ENCODE assay signal across 14 cellular contexts in genomic region chr6:69570126-69570525, GRCh38.
DNase-seq lines count a peak whose midpoint lies in the region; ATAC-seq and TF ChIP-seq lines count a peak whose summit lies in the region.
"Had no signal": no experiment of that assay in that cellular context is flagged by ENCODE, and none has a peak within 500 bp of the region (broad histone marks: within the 10 kb centered on the region; RNA-seq: fewer than 3 reads in every experiment).

No MANE protein-coding gene starts in this region.

- CTCF ChIA-PET in naive thymus-derived CD4-positive, alpha-beta T cell (lab: Charles Lee), result no interaction called here

- in situ Hi-C loops in GM23248 (cut with MboI), result no loop called here

- peaks cover 0 to 8% (median 0%) of the 10 kb centered on the region in 11 donors for H3K9me3 Mint-ChIP-seq in naive thymus-derived CD4-positive, alpha-beta T cell

- H3K9me2 ChIP-seq in GM23248 (ENCODE audit: insufficient read depth), result no peaks in the 10 kb centered on the region

- peaks cover 0 to 21% (median 10%) of the 10 kb centered on the region in 5 donors for H3K27me3 Mint-ChIP-seq in naive thymus-derived CD4-positive, alpha-beta T cell

- 25 to 40% methylated on average over 1 of the region's 1 CpG for WGBS in GM23248 (ENCODE audit: low coverage in 1 of 2, low lambda C conversion rate in 2 of 2, missing lambda C conversion rate in 2 of 2), 2 experiments

- TF ChIP-seq CTCF in fibroblast of pulmonary artery (IDR thresholded peaks at IDR 0.05; ENCODE audit: low read length, missing control alignments), result no peak

- no peaks in the 10 kb centered on the region for H3K27me3 ChIP-seq in GM23248 (replicated peaks; ENCODE audit: insufficient read depth)
- no peaks in the 10 kb centered on the region for H3K27me3 ChIP-seq in naive thymus-derived CD4-positive, alpha-beta T cell (ENCODE audit: control insufficient read depth in 2 of 2, insufficient read depth in 2 of 2, low read length in 2 of 2)
- H3K27me3 ChIP-seq: BLaER1 treated with 17β-estradiol and CSF1 and Interleukin-3, amounts not matched to agents 10 nM and 100 nM had no signal

- H3K36me3 ChIP-seq in GM23248 (ENCODE audit: low read depth), result no peaks in the 10 kb centered on the region
- no peaks in the 10 kb centered on the region for H3K36me3 ChIP-seq in naive thymus-derived CD4-positive, alpha-beta T cell (ENCODE audit: control insufficient read depth in 2 of 3, insufficient read depth in 3 of 3, low read length in 3 of 3)
- H3K36me3 ChIP-seq: BLaER1 treated with 17β-estradiol and CSF1 and Interleukin-3, amounts not matched to agents 10 nM and 100 nM had no signal

- no peak overlapping the region for H3K4me3 Mint-ChIP-seq in naive thymus-derived CD4-positive, alpha-beta T cell
- H3K4me3 Mint-ChIP-seq: CD4-positive, CD25-positive, alpha-beta regulatory T cell; GM23338; IgD-negative memory B cell had no signal

- no peaks in the 10 kb centered on the region for H3F3A ChIP-seq in GM23248 (ENCODE audit: insufficient read depth)

- no peaks in the 10 kb centered on the region for H3K36me3 Mint-ChIP-seq in naive thymus-derived CD4-positive, alpha-beta T cell
- H3K36me3 Mint-ChIP-seq: CD4-positive, CD25-positive, alpha-beta regulatory T cell; IgD-negative memory B cell had no signal

- no peak for ATAC-seq in HG02610 (IDR thresholded peaks at IDR 0.05; ENCODE audit: unreplicated experiment)
- no peak for ATAC-seq in naive thymus-derived CD4-positive, alpha-beta T cell
- ATAC-seq: A549, GM23338 had no signal

- no peak overlapping the region for H3K27ac Mint-ChIP-seq in naive thymus-derived CD4-positive, alpha-beta T cell
- H3K27ac Mint-ChIP-seq: CD4-positive, CD25-positive, alpha-beta regulatory T cell; IgD-negative memory B cell had no signal

- POLR2A ChIA-PET in naive thymus-derived CD4-positive, alpha-beta T cell (lab: Charles Lee), result no interaction called here

- no peaks in the 10 kb centered on the region for H4K20me1 ChIP-seq in GM23248 (ENCODE audit: insufficient read depth)
- H4K20me1 ChIP-seq: BLaER1 treated with 17β-estradiol and CSF1 and Interleukin-3, amounts not matched to agents 10 nM and 100 nM had no signal

- H3K79me2 ChIP-seq in GM23248 (ENCODE audit: insufficient read depth), result no peaks in the 10 kb centered on the region

- no peaks in the 10 kb centered on the region for H3K4me1 ChIP-seq in GM23248 (ENCODE audit: insufficient read depth)
- no peaks in the 10 kb centered on the region for H3K4me1 ChIP-seq in naive thymus-derived CD4-positive, alpha-beta T cell (ENCODE audit: control insufficient read depth in 2 of 2, insufficient read depth in 2 of 2, low read length in 2 of 2)
- H3K4me1 ChIP-seq: A549; BLaER1 treated with 17β-estradiol and CSF1 and Interleukin-3, amounts not matched to agents 10 nM and 100 nM had no signal

- H3K9ac ChIP-seq in GM23248, result no peak overlapping the region
- H3K9ac ChIP-seq: BLaER1 treated with 17β-estradiol and CSF1 and Interleukin-3, amounts not matched to agents 10 nM and 100 nM had no signal

- peak; percentile 2 for DNase-seq in EL
- peak; percentile 2 for DNase-seq in amniotic epithelial cell (ENCODE audit: low read depth)
- DNase-seq in fibroblast of pulmonary artery (ENCODE audit: low read depth), result peak; percentile 0
- no peak for DNase-seq in inferior parietal cortex (ENCODE audit: extremely low spot score)
- DNase-seq in GM23248, result no peak
- no peak for DNase-seq in naive thymus-derived CD4-positive, alpha-beta T cell
- DNase-seq: CD4-positive, CD25-positive, alpha-beta regulatory T cell; DMS53; H7 had no signal

- intact Hi-C loops in naive thymus-derived CD4-positive, alpha-beta T cell (cut with micrococcal nuclease), result no loop called here

- H2AFZ ChIP-seq in GM23248, result no peak overlapping the region
- H2AFZ ChIP-seq: GM23338 had no signal

- H3K9me3 ChIP-seq in GM23248 (ENCODE audit: low read depth), result no peaks in the 10 kb centered on the region
- no peaks in the 10 kb centered on the region for H3K9me3 ChIP-seq in naive thymus-derived CD4-positive, alpha-beta T cell (ENCODE audit: control insufficient read depth in 2 of 3, low read length in 3 of 3)
- H3K9me3 ChIP-seq: A549 had no signal

- no peak overlapping the region for H3K4me3 ChIP-seq in fibroblast of pulmonary artery (replicated peaks; ENCODE audit: low read depth, low read length)
- no peak overlapping the region for H3K4me3 ChIP-seq in GM23248
- no peak overlapping the region for H3K4me3 ChIP-seq in naive thymus-derived CD4-positive, alpha-beta T cell (ENCODE audit: low read length)
- H3K4me3 ChIP-seq: A549; BLaER1 treated with 17β-estradiol and CSF1 and Interleukin-3, amounts not matched to agents 10 nM and 100 nM; GM23338 had no signal

- H3K27ac ChIP-seq in GM23248, result no peak overlapping the region
- no peak overlapping the region for H3K27ac ChIP-seq in naive thymus-derived CD4-positive, alpha-beta T cell (ENCODE audit: low read depth, low read length)
- H3K27ac ChIP-seq: A549; BLaER1 treated with 17β-estradiol and CSF1 and Interleukin-3, amounts not matched to agents 10 nM and 100 nM had no signal

- H3K4me2 ChIP-seq in GM23248 (ENCODE audit: unreplicated experiment), result no peak overlapping the region
- H3K4me2 ChIP-seq: A549; BLaER1 treated with 17β-estradiol and CSF1 and Interleukin-3, amounts not matched to agents 10 nM and 100 nM; GM23338 had no signal

- H3K4me1 Mint-ChIP-seq in naive thymus-derived CD4-positive, alpha-beta T cell, result no peaks in the 10 kb centered on the region
- H3K4me1 Mint-ChIP-seq: CD4-positive, CD25-positive, alpha-beta regulatory T cell; GM23338; IgD-negative memory B cell had no signal

Comparison
In these comparisons a context has a peak if more than half of its experiments do, and no peak if none do; other contexts are left out.
1. DNase-seq: peak in EL (single experiment), amniotic epithelial cell (single experiment) and fibroblast of pulmonary artery (single experiment); none in inferior parietal cortex (single experiment), GM23248 (single experiment) and naive thymus-derived CD4-positive, alpha-beta T cell (0 of 9).